ENCODE assay signal across 15 cellular contexts in the genomic region with DNA sequence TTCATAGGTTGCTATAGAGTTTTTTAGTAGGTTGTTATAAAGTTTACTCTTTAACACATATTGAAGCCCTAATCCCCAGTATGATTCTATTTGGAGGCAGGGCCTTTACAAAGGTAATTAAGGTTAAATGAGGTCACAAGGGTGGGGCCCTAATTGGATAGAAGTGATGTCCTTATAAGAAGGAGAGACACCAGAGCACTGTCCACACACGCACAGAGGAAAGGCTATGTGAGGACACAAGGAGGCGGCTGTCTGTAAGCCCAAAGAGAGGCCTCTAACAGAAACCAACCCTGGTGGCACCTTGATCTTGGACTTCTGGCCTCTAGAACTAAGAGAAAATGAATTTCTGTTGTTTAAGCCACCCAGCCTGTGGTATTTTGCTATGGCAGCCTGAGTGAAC.
DNase-seq lines count a peak whose midpoint lies in the region; ATAC-seq and TF ChIP-seq lines count a peak whose summit lies in the region.
"Had no signal": no experiment of that assay in that cellular context is flagged by ENCODE, and none has a peak within 500 bp of the region (broad histone marks: within the 10 kb centered on the region; RNA-seq: fewer than 3 reads in every experiment).

No MANE protein-coding gene starts in this region.

- POLR2A ChIA-PET in activated B cell treated with CpG ODN at 0.5 μM for 24 hours (lab: Charles Lee) = no interaction called here

- no peak overlapping the region for H3K4me3 Mint-ChIP-seq in stimulated activated naive CD8-positive, alpha-beta T cell treated with anti-CD3 and anti-CD28 coated beads, Interleukin-15, amount 100 ng/mL, for 72 hours
- H3K4me3 Mint-ChIP-seq in activated B cell treated with CpG ODN at 0.5 μM for 24 hours = no peak overlapping the region

- H3K27me3 Mint-ChIP-seq in stimulated activated naive CD8-positive, alpha-beta T cell treated with anti-CD3 and anti-CD28 coated beads, Interleukin-15, amount 100 ng/mL, for 72 hours = no peaks in the 10 kb centered on the region
- no peaks in the 10 kb centered on the region for H3K27me3 Mint-ChIP-seq in activated B cell treated with CpG ODN at 0.5 μM for 24 hours

- H3K36me3 ChIP-seq in mucosa of descending colon (ENCODE audit: low read depth) = no peaks in the 10 kb centered on the region
- no peaks in the 10 kb centered on the region for H3K36me3 ChIP-seq in right atrium auricular region

- peak overlapping the region; percentile 34 to 69 for H3K27ac Mint-ChIP-seq in stimulated activated naive CD8-positive, alpha-beta T cell treated with anti-CD3 and anti-CD28 coated beads, Interleukin-15, amount 100 ng/mL, for 72 hours
- H3K27ac Mint-ChIP-seq in activated B cell treated with CpG ODN at 0.5 μM for 24 hours = peak overlapping the region; percentile 53

- H3K4me1 Mint-ChIP-seq in stimulated activated naive CD8-positive, alpha-beta T cell treated with anti-CD3 and anti-CD28 coated beads, Interleukin-15, amount 100 ng/mL, for 72 hours = peaks cover 92% of the 10 kb centered on the region
- peaks cover 27% of the 10 kb centered on the region for H3K4me1 Mint-ChIP-seq in activated B cell treated with CpG ODN at 0.5 μM for 24 hours

- intact Hi-C loops in activated B cell treated with CpG ODN at 0.5 μM for 24 hours (cut with micrococcal nuclease) (no loop called here), mucosa of descending colon (cut with DNase I, micrococcal nuclease) (no loop called here)

- no peak for ATAC-seq in stimulated activated naive CD8-positive, alpha-beta T cell treated with anti-CD3 and anti-CD28 coated beads, Interleukin-15, amount 100 ng/mL, for 72 hours
- ATAC-seq in stimulated activated naive CD8-positive, alpha-beta T cell treated with anti-CD3 and anti-CD28 coated beads, Interleukin-15, Interleukin-2, amounts not matched to agents 100 U/mL and 50 U/mL, for 24 hours = no peak
- no peak for ATAC-seq in activated B cell treated with CpG ODN at 0.5 μM for 24 hours (ENCODE audit: low read depth)
- peak; percentile 88 for ATAC-seq in mucosa of descending colon
- no peak for ATAC-seq in GM18511 (IDR thresholded peaks at IDR 0.05; ENCODE audit: unreplicated experiment)
- no peak for ATAC-seq in HG03457 (IDR thresholded peaks at IDR 0.05; ENCODE audit: unreplicated experiment)
- ATAC-seq: K562 had no signal

- H3K4me1 ChIP-seq in mucosa of descending colon (ENCODE audit: low read depth) (peaks cover 3% of the 10 kb centered on the region), right atrium auricular region (no peaks in the 10 kb centered on the region)

- TF ChIP-seq CTCF in activated B cell treated with CpG ODN at 0.5 μM for 24 hours (IDR thresholded peaks at IDR 0.05) = no peak
- no peak for TF ChIP-seq CTCF in mucosa of descending colon (IDR thresholded peaks at IDR 0.05)
- TF ChIP-seq CTCF in right atrium auricular region (IDR thresholded peaks at IDR 0.05) = no peak

- peaks cover 67% of the 10 kb centered on the region for H3K36me3 Mint-ChIP-seq in activated B cell treated with CpG ODN at 0.5 μM for 24 hours (ENCODE audit: low read depth)

- DNase-seq in stimulated activated naive CD8-positive, alpha-beta T cell treated with anti-CD3 and anti-CD28 coated beads, Interleukin-15, amount 100 ng/mL, for 72 hours = no peak
- DNase-seq in stimulated activated naive CD8-positive, alpha-beta T cell treated with anti-CD3 and anti-CD28 coated beads, Interleukin-15, Interleukin-2, amounts not matched to agents 100 U/mL and 50 U/mL, for 24 hours = no peak
- DNase-seq in activated B cell treated with CpG ODN at 0.5 μM for 24 hours (no peak), mucosa of descending colon (peak in 1 of 3 donors; percentile 46), right atrium auricular region (ENCODE audit: low spot score) (no peak)
- DNase-seq: DMS79 treated with DMSO at 0.1 percent for 48 hours, NCI-H1092 treated with DMSO at 0.1 percent for 48 hours, NCI-H2227 treated with DMSO at 0.1 percent for 48 hours, NCI-H510A treated with DMSO at 0.1 percent for 48 hours, PC-9 had no signal

- no peak overlapping the region for H3K27ac ChIP-seq in right atrium auricular region
- H3K27ac ChIP-seq: C4-2B, PC-9, RWPE1 had no signal

- no peaks in the 10 kb centered on the region for H3K9me3 Mint-ChIP-seq in stimulated activated naive CD8-positive, alpha-beta T cell treated with anti-CD3 and anti-CD28 coated beads, Interleukin-15, amount 100 ng/mL, for 72 hours
- no peaks in the 10 kb centered on the region for H3K9me3 Mint-ChIP-seq in activated B cell treated with CpG ODN at 0.5 μM for 24 hours

- H3K27me3 ChIP-seq in right atrium auricular region = no peaks in the 10 kb centered on the region

- H3K9me3 ChIP-seq in mucosa of descending colon (no peaks in the 10 kb centered on the region), right atrium auricular region (no peaks in the 10 kb centered on the region)

- CTCF ChIA-PET in activated B cell treated with CpG ODN at 0.5 μM for 24 hours (lab: Charles Lee) = interaction anchor here (0.6 kb wide), 1 partner anchor 349 kb away, joined by 3 read pairs; no protein-coding TSS in a partner anchor

- no peak overlapping the region for H3K4me3 ChIP-seq in mucosa of descending colon
- H3K4me3 ChIP-seq in right atrium auricular region = no peak overlapping the region
- H3K4me3 ChIP-seq: K562, PC-9 had no signal
